In genomic region chr2:218882866-218883366, GRCh38 we compare ENCODE assay signal across 2 cellular contexts.
TF ChIP-seq lines count a peak whose summit lies in the region.

No MANE protein-coding gene starts in this region.

TF ChIP-seq in SK-N-SH, 30 proteins besides CTCF, POLR2A, EP300 and RAD21 (continued from another document):
- no peak for TF ChIP-seq YY1 (IDR thresholded peaks at IDR 0.05; ENCODE audit: low read depth)
- TF ChIP-seq FOXJ3 (CRISPR knock-in tag; IDR thresholded peaks at IDR 0.05): no peak
TF ChIP-seq in SK-N-SH: peak in this region for 0.

TF ChIP-seq in SK-N-SH treated with all-trans-retinoic acid at 6 μM for 48 hours, 23 proteins besides CTCF, POLR2A, EP300 and RAD21 (continued from another document):
- no peak for TF ChIP-seq TSHZ2 (CRISPR knock-in tag; IDR thresholded peaks at IDR 0.05)
- TF ChIP-seq GLIS3 (CRISPR knock-in tag; IDR thresholded peaks at IDR 0.05): no peak
- no peak for TF ChIP-seq RARB (CRISPR knock-in tag; IDR thresholded peaks at IDR 0.05)
- no peak for TF ChIP-seq ZNF565 (CRISPR knock-in tag; conservative IDR thresholded peaks at IDR 0.05; ENCODE audit: low read depth)
- TF ChIP-seq ZC3H10 (CRISPR knock-in tag; IDR thresholded peaks at IDR 0.05): no peak
